In the genomic region with DNA sequence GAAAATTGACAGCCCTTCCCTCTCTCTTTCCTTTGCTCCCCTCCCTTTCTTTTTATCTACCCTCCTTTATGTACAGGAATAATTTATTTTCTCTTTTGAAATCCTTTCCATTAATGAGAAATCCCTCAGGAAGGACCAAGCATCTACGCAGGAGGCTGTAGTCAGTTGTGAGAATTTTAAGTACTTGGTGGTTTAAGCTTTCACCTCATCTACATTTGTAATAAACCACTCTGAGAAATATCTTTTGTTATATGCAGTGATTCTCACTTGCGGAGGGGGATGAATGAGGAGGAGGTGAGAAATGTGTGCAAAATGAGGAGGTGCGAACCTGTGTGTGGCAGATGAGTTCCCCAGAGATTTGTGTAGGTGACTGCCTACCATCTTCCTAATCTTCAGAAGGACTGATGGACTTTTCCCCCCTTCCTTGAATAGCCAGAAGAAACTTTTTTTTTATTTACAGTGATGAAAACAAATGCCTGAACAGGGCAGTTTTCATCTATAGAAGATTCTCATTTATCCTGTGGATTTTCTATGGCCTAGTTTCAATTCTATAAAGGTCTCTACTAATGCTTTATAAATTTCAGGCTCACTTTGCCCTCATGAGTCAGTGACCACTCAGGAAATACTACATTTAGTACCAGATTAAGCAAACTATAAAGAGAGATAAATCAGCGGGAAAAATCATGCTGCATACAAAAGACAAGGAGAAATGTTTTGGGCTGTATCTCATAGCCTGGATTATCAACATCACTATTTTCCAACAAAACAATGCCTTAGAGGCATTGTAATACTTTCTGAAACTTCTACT, we compare ENCODE assay signal across 18 cellular contexts.
A peak's percentile ranks its signal among the peaks of the same experiment; 100 is the strongest.
DNase-seq lines count a peak whose midpoint lies in the region; TF ChIP-seq lines count a peak whose summit lies in the region.
"Had no signal": no experiment of that assay in that cellular context is flagged by ENCODE, and none has a peak within 500 bp of the region (broad histone marks: within the 10 kb centered on the region; RNA-seq: fewer than 3 reads in every experiment).

No MANE protein-coding gene starts in this region.

- DNase-seq in mammary epithelial cell (peak; percentile 42), MCF 10A (ENCODE audit: unreplicated experiment) (no peak), amniotic epithelial cell (ENCODE audit: low read depth) (peak; percentile 83), foreskin melanocyte (peak; percentile 3), neuronal stem cell (ENCODE audit: low spot score) (no peak), kidney tubule cell (ENCODE audit: low spot score) (no peak)
- DNase-seq in activated CD4-positive, alpha-beta T cell treated with anti-CD3 and anti-CD28 coated beads for 4 hours = no peak
- DNase-seq in effector CD8-positive, alpha-beta T cell (lab: John Stamatoyannopoulos, UW) = no peak
- DNase-seq: activated CD4-positive, alpha-beta T cell treated with anti-CD3 and anti-CD28 coated beads, Interleukin-2, amount 50 U/mL, for 48 hours; activated naive CD8-positive, alpha-beta T cell treated with anti-CD3 and anti-CD28 coated beads, Interleukin-2, amount 10 ng/mL, durations not matched to agents 7 days and 5 days; activated T-cell treated with anti-CD3 and anti-CD28 coated beads, Interleukin-2, amount 50 U/mL, for 48 hours; heart left ventricle; KG1; NCI-H1105 treated with DMSO at 0.1 percent for 48 hours; stimulated activated CD4-positive, alpha-beta T cell treated with anti-CD3 and anti-CD28 coated beads, Interleukin-4, amount 100 ng/mL, for 4 hours; tibial artery had no signal

- H3K9me3 ChIP-seq in mammary epithelial cell (replicated peaks; ENCODE audit: insufficient read depth, low read length) (no peaks in the 10 kb centered on the region), neuronal stem cell (replicated peaks in 1 of 2; ENCODE audit: control insufficient read depth in 2 of 2, insufficient read depth in 1 of 2, low read depth in 1 of 2, low read length in 2 of 2) (no peaks in the 10 kb centered on the region)
- H3K9me3 ChIP-seq: A549, heart left ventricle, tibial artery had no signal

- POLR2A ChIA-PET in MCF 10A (lab: Yijun Ruan, JAX) = no interaction called here

- peaks cover 7% of the 10 kb centered on the region for H3K79me2 ChIP-seq in mammary epithelial cell (ENCODE audit: insufficient read depth, low read length)

- 97% methylated on average over 4 of the region's 4 CpGs for WGBS in mammary epithelial cell (ENCODE audit: low coverage, missing lambda C conversion rate)
- WGBS in neuronal stem cell (ENCODE audit: extremely low coverage in 2 of 2, insufficient read length in 2 of 2, insufficient replicate concordance in 1 of 2), 2 donors = no CpG with 5 or more reads among the region's 4 CpGs

- no peak overlapping the region for H2AK5ac ChIP-seq in neuronal stem cell (ENCODE audit: low read depth, low read length)

- no peak overlapping the region for H3K4me2 ChIP-seq in mammary epithelial cell (ENCODE audit: insufficient read depth, low read depth, low read length)
- no peak overlapping the region for H3K4me2 ChIP-seq in neuronal stem cell (ENCODE audit: insufficient read depth, low read length, poor library complexity, severe bottlenecking)
- H3K4me2 ChIP-seq: A549 had no signal

- no peaks in the 10 kb centered on the region for H4K20me1 ChIP-seq in mammary epithelial cell (ENCODE audit: insufficient read depth, low read length)

- CTCF ChIA-PET in mammary epithelial cell (lab: Charles Lee; ENCODE audit: low non-redundant PET) = no interaction called here
- CTCF ChIA-PET in MCF 10A (lab: Yijun Ruan, JAX) = no interaction called here

- H2BK5ac ChIP-seq in neuronal stem cell (ENCODE audit: low read length) = no peak overlapping the region

- no peaks in the 10 kb centered on the region for H3K4me1 Mint-ChIP-seq in MCF 10A (ENCODE audit: insufficient read depth, unreplicated experiment)
- H3K4me1 Mint-ChIP-seq: activated naive CD8-positive, alpha-beta T cell treated with anti-CD3 and anti-CD28 coated beads, Interleukin-2, amount 10 ng/mL, durations not matched to agents 7 days and 5 days had no signal

- H4K8ac ChIP-seq in neuronal stem cell (ENCODE audit: low read depth, low read length) = no peak overlapping the region

- H3K79me1 ChIP-seq in neuronal stem cell (ENCODE audit: low read depth, low read length) = no peaks in the 10 kb centered on the region

- no peak overlapping the region for H3K4me3 Mint-ChIP-seq in MCF 10A (ENCODE audit: unreplicated experiment)
- H3K4me3 Mint-ChIP-seq: activated naive CD8-positive, alpha-beta T cell treated with anti-CD3 and anti-CD28 coated beads, Interleukin-2, amount 10 ng/mL, durations not matched to agents 7 days and 5 days; mesothelial cell of epicardium had no signal

- dilution Hi-C loops in mammary epithelial cell (cut with HindIII; ENCODE audit: low sequenced_read_pairs) = no loop called here

- H3K4ac ChIP-seq in neuronal stem cell (ENCODE audit: low read length) = no peak overlapping the region

- H3K4me1 ChIP-seq in mammary epithelial cell (ENCODE audit: insufficient read depth, low read length) = peaks cover 9% of the 10 kb centered on the region
- H3K4me1 ChIP-seq in neuronal stem cell (ENCODE audit: control insufficient read depth in 2 of 2, insufficient read depth in 1 of 2, low read depth in 1 of 2, low read length in 2 of 2) = peaks cover 2 to 36% of the 10 kb centered on the region in 2 donors
- H3K4me1 ChIP-seq: A549 had no signal

- no peak overlapping the region for H2BK12ac ChIP-seq in neuronal stem cell (ENCODE audit: low read length)

- H2BK120ac ChIP-seq in neuronal stem cell (ENCODE audit: low read depth, low read length) = no peak overlapping the region

- H3K23ac ChIP-seq in neuronal stem cell (ENCODE audit: low read depth, low read length, poor library complexity) = no peak overlapping the region

- no peaks in the 10 kb centered on the region for H3K36me3 Mint-ChIP-seq in MCF 10A (ENCODE audit: insufficient read depth, unreplicated experiment)
- H3K36me3 Mint-ChIP-seq: activated naive CD8-positive, alpha-beta T cell treated with anti-CD3 and anti-CD28 coated beads, Interleukin-2, amount 10 ng/mL, durations not matched to agents 7 days and 5 days; mesothelial cell of epicardium had no signal

- intact Hi-C loops in mammary epithelial cell (cut with micrococcal nuclease) (no loop called here), MCF 10A (cut with micrococcal nuclease) (no loop called here)

- BruUV-seq in mammary epithelial cell (replicated peaks; lab: Mats Ljungman, UMichigan) = no TSS peak
- BruUV-seq in MCF 10A (replicated peaks; lab: Mats Ljungman, UMichigan) = no TSS peak

- H4K91ac ChIP-seq in neuronal stem cell (ENCODE audit: low read depth, low read length, poor library complexity) = no peak overlapping the region

- no peak overlapping the region for H2BK15ac ChIP-seq in neuronal stem cell (ENCODE audit: low read length)

- in situ Hi-C loops in mammary epithelial cell (cut with MboI; ENCODE audit: low sequenced_read_pairs in 2 of 2) = no loop called here

- H3K27ac Mint-ChIP-seq in MCF 10A (ENCODE audit: low read depth, unreplicated experiment) = no peak overlapping the region
- H3K27ac Mint-ChIP-seq: activated naive CD8-positive, alpha-beta T cell treated with anti-CD3 and anti-CD28 coated beads, Interleukin-2, amount 10 ng/mL, durations not matched to agents 7 days and 5 days; mesothelial cell of epicardium had no signal

- H3K9ac ChIP-seq in mammary epithelial cell (ENCODE audit: insufficient read depth, low read length) = no peak overlapping the region
- H3K9ac ChIP-seq in neuronal stem cell (ENCODE audit: low read depth, low read length, poor library complexity) = no peak overlapping the region

- TF ChIP-seq CTCF in mammary epithelial cell (conservative IDR thresholded peaks at IDR 0.05 in 1 of 2, IDR thresholded peaks at IDR 0.05 in 1 of 2; ENCODE audit: extremely low read depth in 1 of 2, insufficient read depth in 1 of 2, low read depth in 1 of 2, low read length in 2 of 2) (no peak), MCF 10A (IDR thresholded peaks at IDR 0.05; ENCODE audit: unreplicated experiment) (no peak)

- H3K14ac ChIP-seq in neuronal stem cell (ENCODE audit: low read length) = no peak overlapping the region

- no peak overlapping the region for H3K18ac ChIP-seq in neuronal stem cell (ENCODE audit: low read length)

- H3K9me3 Mint-ChIP-seq in MCF 10A (ENCODE audit: unreplicated experiment) = no peaks in the 10 kb centered on the region
- H3K9me3 Mint-ChIP-seq: activated naive CD8-positive, alpha-beta T cell treated with anti-CD3 and anti-CD28 coated beads, Interleukin-2, amount 10 ng/mL, durations not matched to agents 7 days and 5 days; mesothelial cell of epicardium had no signal

- H3K27me3 Mint-ChIP-seq in MCF 10A (ENCODE audit: insufficient read depth, unreplicated experiment) = no peaks in the 10 kb centered on the region

- H3K36me3 ChIP-seq in mammary epithelial cell (ENCODE audit: insufficient read depth, low read length) = no peaks in the 10 kb centered on the region
- H3K36me3 ChIP-seq in neuronal stem cell (replicated peaks in 1 of 2; ENCODE audit: control insufficient read depth in 2 of 2, insufficient read depth in 2 of 2, low read length in 2 of 2) = peaks cover 0 to 8% of the 10 kb centered on the region in 2 donors
- H3K36me3 ChIP-seq: heart left ventricle, tibial artery had no signal

- no peaks in the 10 kb centered on the region for H3K27me3 ChIP-seq in mammary epithelial cell (ENCODE audit: insufficient read depth, low read length)
- no peaks in the 10 kb centered on the region for H3K27me3 ChIP-seq in neuronal stem cell (ENCODE audit: control insufficient read depth in 3 of 3, insufficient read depth in 3 of 3, low read depth in 1 of 3, low read length in 3 of 3)
- H3K27me3 ChIP-seq: heart left ventricle, tibial artery had no signal

- H3K27ac ChIP-seq in mammary epithelial cell (ENCODE audit: insufficient read depth, low read depth, low read length) = no peak overlapping the region
- H3K27ac ChIP-seq in neuronal stem cell (replicated peaks; ENCODE audit: low read length) = no peak overlapping the region
- H3K27ac ChIP-seq: A549, tibial artery had no signal

- H2AFZ ChIP-seq in mammary epithelial cell (ENCODE audit: low read depth, low read length) (no peak overlapping the region), neuronal stem cell (ENCODE audit: low read length) (no peak overlapping the region)

- H3K4me3 ChIP-seq in mammary epithelial cell (replicated peaks in 1 of 3; ENCODE audit: insufficient read depth in 1 of 3, low read depth in 2 of 3, low read length in 3 of 3) (no peak overlapping the region), neuronal stem cell (ENCODE audit: low read length in 2 of 2) (no peak overlapping the region)
- H3K4me3 ChIP-seq: A549, heart left ventricle, tibial artery had no signal

Comparison
In these comparisons a context has a peak if more than half of its experiments do, and no peak if none do; other contexts are left out.
1. DNase-seq: peak in mammary epithelial cell (single experiment), amniotic epithelial cell (single experiment) and foreskin melanocyte (single experiment); none in MCF 10A (single experiment), activated CD4-positive, alpha-beta T cell treated with anti-CD3 and anti-CD28 coated beads for 4 hours (0 of 2), neuronal stem cell (single experiment), effector CD8-positive, alpha-beta T cell (single experiment) and kidney tubule cell (single experiment).